In the genomic region with DNA sequence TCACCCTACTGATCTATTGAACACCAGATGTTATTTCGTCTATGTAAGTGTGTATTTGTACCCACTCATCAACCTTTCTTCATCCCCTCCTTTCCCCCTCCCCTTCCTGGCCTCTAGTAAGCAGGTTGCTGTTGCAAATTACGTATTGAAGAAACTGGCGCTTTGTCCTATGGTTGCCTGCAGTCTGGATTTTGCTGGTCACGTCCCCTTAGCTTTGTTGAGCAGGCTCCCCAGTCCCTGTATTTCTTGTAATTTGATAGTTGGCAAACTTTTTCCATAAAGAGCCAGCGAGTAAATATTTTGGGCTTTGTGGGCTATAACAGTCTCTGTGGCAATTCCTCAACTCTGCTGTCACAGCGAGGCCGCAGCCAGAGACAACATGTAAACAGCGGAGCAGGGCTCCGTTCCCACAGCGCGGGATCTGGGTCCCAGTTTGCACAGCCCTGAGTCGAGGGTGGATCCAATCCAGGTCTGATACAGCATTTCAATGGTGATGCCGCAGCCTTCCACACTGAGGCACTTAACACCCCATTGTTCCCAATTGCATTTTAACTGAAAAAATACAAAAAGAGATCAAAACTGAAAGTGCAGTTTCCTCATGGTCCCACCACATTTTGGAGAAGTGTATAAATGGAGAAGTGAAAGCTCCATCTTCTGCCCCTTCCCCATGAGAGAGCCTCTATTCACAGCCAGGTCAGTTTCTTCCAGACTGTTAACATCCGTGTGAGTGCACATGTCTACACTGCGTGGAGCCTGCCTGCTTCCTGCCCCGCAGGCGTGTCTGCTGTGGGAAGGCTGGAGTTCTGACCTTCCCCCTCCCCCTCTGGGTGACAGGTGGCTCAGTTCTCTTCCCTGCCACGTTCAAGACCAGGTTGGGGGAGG, we compare ENCODE assay signal across 9 cellular contexts.
DNase-seq lines count a peak whose midpoint lies in the region; ATAC-seq, FAIRE-seq and TF ChIP-seq lines count a peak whose summit lies in the region.
"Had no signal": no experiment of that assay in that cellular context is flagged by ENCODE, and none has a peak within 500 bp of the region (broad histone marks: within the 10 kb centered on the region; RNA-seq: fewer than 3 reads in every experiment).

No MANE protein-coding gene starts in this region.

- peak overlapping the region; percentile 83 to 97 (median 88) for H3K4me3 Mint-ChIP-seq in IgD-negative memory B cell
- peak overlapping the region; percentile 83 for H3K4me3 Mint-ChIP-seq in activated naive CD8-positive, alpha-beta T cell treated with anti-CD3 and anti-CD28 coated beads, Interleukin-2, amount 10 ng/mL, durations not matched to agents 7 days and 5 days

- no peaks in the 10 kb centered on the region for H3K36me3 Mint-ChIP-seq in IgD-negative memory B cell
- no peaks in the 10 kb centered on the region for H3K36me3 Mint-ChIP-seq in activated naive CD8-positive, alpha-beta T cell treated with anti-CD3 and anti-CD28 coated beads, Interleukin-2, amount 10 ng/mL, durations not matched to agents 7 days and 5 days

- POLR2A ChIA-PET in activated naive CD8-positive, alpha-beta T cell treated with anti-CD3 and anti-CD28 coated beads, Interleukin-2, amount 10 ng/mL, durations not matched to agents 7 days and 5 days (lab: Charles Lee): interaction anchor here (0.6 kb wide), 1 partner anchor 255 kb away, joined by 4 read pairs; no protein-coding TSS in a partner anchor

- no peaks in the 10 kb centered on the region for H4K20me1 ChIP-seq in keratinocyte (ENCODE audit: control insufficient read depth, extremely low read depth, insufficient read depth, low read length)

- H3K9me3 Mint-ChIP-seq in IgD-negative memory B cell: no peaks in the 10 kb centered on the region
- no peaks in the 10 kb centered on the region for H3K9me3 Mint-ChIP-seq in activated naive CD8-positive, alpha-beta T cell treated with anti-CD3 and anti-CD28 coated beads, Interleukin-2, amount 10 ng/mL, durations not matched to agents 7 days and 5 days

- 8 to 13% (median 12%) methylated on average over 18 of the region's 18 CpGs for WGBS in stomach, 5 donors

- no peaks in the 10 kb centered on the region for H3K79me2 ChIP-seq in keratinocyte (ENCODE audit: control insufficient read depth, insufficient read depth, low read length)

- H2AFZ ChIP-seq in keratinocyte (ENCODE audit: control insufficient read depth, low read length): no peak overlapping the region

- H3K36me3 ChIP-seq in keratinocyte (ENCODE audit: control insufficient read depth in 2 of 2, extremely low read depth in 1 of 2, insufficient read depth in 2 of 2, low read length in 2 of 2) (no peaks in the 10 kb centered on the region), stomach (no peaks in the 10 kb centered on the region)
- H3K36me3 ChIP-seq: SJSA1 had no signal

- peaks cover 15 to 26% (median 24%) of the 10 kb centered on the region in 3 donors for H3K4me1 Mint-ChIP-seq in IgD-negative memory B cell
- peaks cover 17% of the 10 kb centered on the region for H3K4me1 Mint-ChIP-seq in activated naive CD8-positive, alpha-beta T cell treated with anti-CD3 and anti-CD28 coated beads, Interleukin-2, amount 10 ng/mL, durations not matched to agents 7 days and 5 days

- H3K4me2 ChIP-seq in keratinocyte (ENCODE audit: control insufficient read depth, extremely low read depth, insufficient read depth, low read depth, low read length): peak overlapping the region; percentile 45

- dilution Hi-C loops in keratinocyte (cut with MboI; ENCODE audit: extremely low pct_ligation_motif_present, low sequenced_read_pairs): no loop called here

- H3K27me3 ChIP-seq in keratinocyte (ENCODE audit: control insufficient read depth, extremely low read depth, insufficient read depth, low read length) (peaks cover 5% of the 10 kb centered on the region), stomach (peaks cover 0 to 9% (median 0%) of the 10 kb centered on the region in 3 donors)

- H3K27me3 Mint-ChIP-seq in IgD-negative memory B cell: peaks cover 7% of the 10 kb centered on the region
- H3K27me3 Mint-ChIP-seq in activated naive CD8-positive, alpha-beta T cell treated with anti-CD3 and anti-CD28 coated beads, Interleukin-2, amount 10 ng/mL, durations not matched to agents 7 days and 5 days: peaks cover 29% of the 10 kb centered on the region

- no peak for FAIRE-seq in keratinocyte (lab: Jason Lieb, UNC)

- intact Hi-C loops in stomach (cut with DNase I; ENCODE audit: low total_unique reads): no loop called here

- no peak overlapping the region for H3K9ac ChIP-seq in keratinocyte (ENCODE audit: control insufficient read depth, extremely low read depth, insufficient read depth, low read length)

- H3K9me3 ChIP-seq in keratinocyte (ENCODE audit: control insufficient read depth, low read depth, low read length): peaks cover 2% of the 10 kb centered on the region
- no peaks in the 10 kb centered on the region for H3K9me3 ChIP-seq in stomach
- H3K9me3 ChIP-seq: SJSA1 had no signal

- H3K4me1 ChIP-seq in keratinocyte (ENCODE audit: control insufficient read depth, extremely low read depth, insufficient read depth, low read length): peaks cover 13% of the 10 kb centered on the region
- H3K4me1 ChIP-seq in stomach: peaks cover 20 to 28% (median 26%) of the 10 kb centered on the region in 4 donors

- TF ChIP-seq EP300 in stomach (IDR thresholded peaks at IDR 0.05): no peak

- H3K9me1 ChIP-seq in keratinocyte (ENCODE audit: control insufficient read depth, extremely low read depth, insufficient read depth, low read length): no peaks in the 10 kb centered on the region

- H3K27ac ChIP-seq in keratinocyte (ENCODE audit: control insufficient read depth, insufficient read depth, low read length): no peak overlapping the region
- H3K27ac ChIP-seq in stomach: peak overlapping the region in 3 of 5 donors; percentile 42 to 56 (median 46)
- H3K27ac ChIP-seq: SJSA1 had no signal

- TF ChIP-seq CTCF in keratinocyte (optimal IDR thresholded peaks at IDR 0.05 in 1 of 3, IDR thresholded peaks at IDR 0.05 in 1 of 3, conservative IDR thresholded peaks at IDR 0.05 in 1 of 3; ENCODE audit: extremely low read depth in 1 of 3, insufficient read depth in 2 of 3, low read length in 3 of 3) (no peak), stomach (IDR thresholded peaks at IDR 0.05) (no peak)

- H3K4me3 ChIP-seq in keratinocyte (ENCODE audit: control insufficient read depth in 2 of 3, extremely low read depth in 1 of 3, insufficient read depth in 2 of 3, low read depth in 1 of 3, low read length in 3 of 3): no peak overlapping the region
- peak overlapping the region in 3 of 4 donors; percentile 23 to 51 (median 42) for H3K4me3 ChIP-seq in stomach
- H3K4me3 ChIP-seq: SJSA1 had no signal

- DNase-seq in ELR (ENCODE audit: low read depth) (peak; percentile 23), keratinocyte (ENCODE audit: low read depth, low spot score) (no peak), stomach (peak; percentile 33), NCI-H446 (lab: John Stamatoyannopoulos, UW) (no peak)
- peak; percentile 33 for DNase-seq in activated naive CD8-positive, alpha-beta T cell treated with anti-CD3 and anti-CD28 coated beads, Interleukin-2, amount 10 ng/mL, durations not matched to agents 7 days and 5 days
- no peak for DNase-seq in stimulated activated naive CD4-positive, alpha-beta T cell (lab: John Stamatoyannopoulos, UW)
- DNase-seq in stimulated activated CD4-positive, alpha-beta T cell treated with anti-CD3 and anti-CD28 coated beads, Interleukin-15, amount 100 ng/mL, for 24 hours: no peak

- no peak for ATAC-seq in activated naive CD8-positive, alpha-beta T cell treated with anti-CD3 and anti-CD28 coated beads, Interleukin-2, amount 10 ng/mL, durations not matched to agents 7 days and 5 days (ENCODE audit: low read depth)

- no peak for TF ChIP-seq POLR2A in stomach (IDR thresholded peaks at IDR 0.05)

- peak overlapping the region; percentile 80 to 91 (median 85) for H3K27ac Mint-ChIP-seq in IgD-negative memory B cell
- H3K27ac Mint-ChIP-seq in activated naive CD8-positive, alpha-beta T cell treated with anti-CD3 and anti-CD28 coated beads, Interleukin-2, amount 10 ng/mL, durations not matched to agents 7 days and 5 days: no peak overlapping the region

Comparison
In these comparisons a context has a peak if more than half of its experiments do, and no peak if none do; other contexts are left out.
1. DNase-seq: peak in ELR (single experiment), activated naive CD8-positive, alpha-beta T cell treated with anti-CD3 and anti-CD28 coated beads, Interleukin-2, amount 10 ng/mL, durations not matched to agents 7 days and 5 days (single experiment) and stomach (single experiment); none in keratinocyte (single experiment), NCI-H446 (0 of 2), stimulated activated naive CD4-positive, alpha-beta T cell (0 of 6) and stimulated activated CD4-positive, alpha-beta T cell treated with anti-CD3 and anti-CD28 coated beads, Interleukin-15, amount 100 ng/mL, for 24 hours (single experiment).
2. H3K4me3 ChIP-seq: peak in stomach (3 of 4); none in keratinocyte (0 of 3).